In genomic region chr15:41233367-41233771, GRCh38 we compare ENCODE assay signal across 1 cellular context.
TF ChIP-seq lines count a peak whose summit lies in the region.

No MANE protein-coding gene starts in this region.

TF ChIP-seq in K562, 482 proteins besides CTCF, POLR2A, EP300 and RAD21 (continued from another document and continues in another):
- TF ChIP-seq ZNF511 (CRISPR knock-in tag; IDR thresholded peaks at IDR 0.05) (no peak), ZBTB1 (CRISPR knock-in tag; IDR thresholded peaks at IDR 0.05; ENCODE audit: borderline replicate concordance, low read depth) (no peak), POLR2G (IDR thresholded peaks at IDR 0.05; ENCODE audit: low read depth, low read length) (no peak), ZNF175 (CRISPR knock-in tag; IDR thresholded peaks at IDR 0.05; ENCODE audit: low read depth) (no peak; the same call in 1 of the 2 replicates), ZNF174 (CRISPR knock-in tag; IDR thresholded peaks at IDR 0.05) (no peak), FOXJ3 (CRISPR knock-in tag; IDR thresholded peaks at IDR 0.05) (no peak), CREM (IDR thresholded peaks at IDR 0.05; ENCODE audit: low read depth) (peak; percentile 80; the same call in 1 of the 2 replicates), ZBTB9 (CRISPR knock-in tag; IDR thresholded peaks at IDR 0.05) (0 out of 2 replicates have a peak, but pooled peaks have one; percentile 47), MTA2 (IDR thresholded peaks at IDR 0.05; ENCODE audit: low read depth) (peak; percentile 91), JUN (IDR thresholded peaks at IDR 0.05; ENCODE audit: borderline replicate concordance, low read depth, low read length) (peak; percentile 88; the same call in 1 of the 2 replicates), JUN (CRISPR knock-in tag; IDR thresholded peaks at IDR 0.05; ENCODE audit: borderline replicate concordance) (no peak), ARID1B (IDR thresholded peaks at IDR 0.05) (peak; percentile 96), MEF2A (IDR thresholded peaks at IDR 0.05; ENCODE audit: control insufficient read depth, low read depth, low read length) (peak; percentile 84), SRF (CRISPR knock-in tag; IDR thresholded peaks at IDR 0.05) (no peak), CXXC5 (CRISPR knock-in tag; IDR thresholded peaks at IDR 0.05) (peak; percentile 80), ZBTB26 (CRISPR knock-in tag; IDR thresholded peaks at IDR 0.05) (no peak), HNRNPLL (IDR thresholded peaks at IDR 0.05; ENCODE audit: low read depth, low read length, poor library complexity, severe bottlenecking) (no peak), CEBPB (tag; IDR thresholded peaks at IDR 0.05) (no peak), ZFP1 (CRISPR knock-in tag; IDR thresholded peaks at IDR 0.05) (no peak), ZNF507 (tag; conservative IDR thresholded peaks at IDR 0.05) (no peak), RREB1 (CRISPR knock-in tag; IDR thresholded peaks at IDR 0.05) (no peak), ZNF57 (CRISPR knock-in tag; IDR thresholded peaks at IDR 0.05) (no peak), ZNF165 (CRISPR knock-in tag; IDR thresholded peaks at IDR 0.05; ENCODE audit: borderline replicate concordance) (no peak), TEAD4 (IDR thresholded peaks at IDR 0.05; ENCODE audit: low read length) (peak; percentile 93), TEAD4 (CRISPR knock-in tag; IDR thresholded peaks at IDR 0.05; ENCODE audit: borderline replicate concordance) (no peak), E2F3 (CRISPR knock-in tag; IDR thresholded peaks at IDR 0.05) (no peak), YY1 (IDR thresholded peaks at IDR 0.05; ENCODE audit: borderline replicate concordance in 1 of 3, control insufficient read depth in 1 of 3, extremely low read depth in 1 of 3, insufficient read depth in 3 of 3, insufficient read length in 1 of 3, insufficient replicate concordance in 2 of 3, low read depth in 1 of 3, low read length in 2 of 3) (no peak), GTF2E2 (tag; IDR thresholded peaks at IDR 0.05) (no peak), PRPF4 (IDR thresholded peaks at IDR 0.05; ENCODE audit: insufficient read depth, low read depth, low read length, poor library complexity, severe bottlenecking) (no peak), ZNF586 (CRISPR knock-in tag; conservative IDR thresholded peaks at IDR 0.05) (no peak), STAT6 (CRISPR knock-in tag; IDR thresholded peaks at IDR 0.05) (no peak), DNMT1 (IDR thresholded peaks at IDR 0.05) (no peak), FIP1L1 (IDR thresholded peaks at IDR 0.05; ENCODE audit: low read depth, low read length, poor library complexity, severe bottlenecking) (no peak), XRCC3 (IDR thresholded peaks at IDR 0.05) (no peak), ARID3B (CRISPR knock-in tag; IDR thresholded peaks at IDR 0.05; ENCODE audit: borderline replicate concordance) (no peak), BRF2 (IDR thresholded peaks at IDR 0.05; ENCODE audit: borderline replicate concordance, insufficient read depth, insufficient read length) (no peak)
